8 cellular contexts compared by ENCODE assay signal in genomic region chr21:26405735-26406361, GRCh38.
DNase-seq lines count a peak whose midpoint lies in the region; ATAC-seq and TF ChIP-seq lines count a peak whose summit lies in the region.

No MANE protein-coding gene starts in this region.

- no peaks in the 10 kb centered on the region for H3K36me3 Mint-ChIP-seq in stimulated activated memory B cell treated with anti-CD40 and anti-IgM and Interleukin-4, amounts not matched to agents 10 μg/mL and 1 μg/mL and 100 μg/mL, for 72 hours

- H3K4me3 Mint-ChIP-seq in stimulated activated memory B cell treated with anti-CD40 and anti-IgM and Interleukin-4, amounts not matched to agents 10 μg/mL and 1 μg/mL and 100 μg/mL, for 72 hours: no peak overlapping the region

- no peak overlapping the region for H3K27ac Mint-ChIP-seq in stimulated activated memory B cell treated with anti-CD40 and anti-IgM and Interleukin-4, amounts not matched to agents 10 μg/mL and 1 μg/mL and 100 μg/mL, for 72 hours

- no peak for TF ChIP-seq CTCF in GM12865 (IDR thresholded peaks at IDR 0.05; ENCODE audit: insufficient read depth, low read depth, low read length, missing control alignments)

- H3K27me3 Mint-ChIP-seq in stimulated activated memory B cell treated with anti-CD40 and anti-IgM and Interleukin-4, amounts not matched to agents 10 μg/mL and 1 μg/mL and 100 μg/mL, for 72 hours: no peaks in the 10 kb centered on the region

- DNase-seq in A172 (ENCODE audit: low spot score): peak; percentile 93
- peak; percentile 66 for DNase-seq in GM12865 (ENCODE audit: low read depth)
- peak; percentile 73 for DNase-seq in OCI-M1 (lab: John Stamatoyannopoulos, UW)
- DNase-seq in fibroblast of peridontal ligament (ENCODE audit: extremely low read depth): peak; percentile 75
- DNase-seq in cerebellar cortex (ENCODE audit: low spot score): no peak
- DNase-seq in cortex of kidney (lab: John Stamatoyannopoulos, UW): no peak

- ATAC-seq in stimulated activated memory B cell treated with anti-CD40 and anti-IgM and Interleukin-4, amounts not matched to agents 10 μg/mL and 1 μg/mL and 100 μg/mL, for 72 hours: peak; percentile 24
- ATAC-seq in GM21529 (IDR thresholded peaks at IDR 0.05; ENCODE audit: unreplicated experiment): no peak

- H3K4me1 Mint-ChIP-seq in stimulated activated memory B cell treated with anti-CD40 and anti-IgM and Interleukin-4, amounts not matched to agents 10 μg/mL and 1 μg/mL and 100 μg/mL, for 72 hours: no peaks in the 10 kb centered on the region

- H3K9me3 Mint-ChIP-seq in stimulated activated memory B cell treated with anti-CD40 and anti-IgM and Interleukin-4, amounts not matched to agents 10 μg/mL and 1 μg/mL and 100 μg/mL, for 72 hours: peaks cover 5% of the 10 kb centered on the region

- H3K4me3 ChIP-seq in GM12865 (ENCODE audit: low read depth, low read length): peak overlapping the region; percentile 33

Comparison
In these comparisons a context has a peak if more than half of its experiments do, and no peak if none do; other contexts are left out.
1. DNase-seq: peak in A172 (single experiment), GM12865 (single experiment), OCI-M1 (single experiment) and fibroblast of peridontal ligament (single experiment); none in cerebellar cortex (single experiment) and cortex of kidney (single experiment).